ENCODE assay signal across 25 cellular contexts in the genomic region with DNA sequence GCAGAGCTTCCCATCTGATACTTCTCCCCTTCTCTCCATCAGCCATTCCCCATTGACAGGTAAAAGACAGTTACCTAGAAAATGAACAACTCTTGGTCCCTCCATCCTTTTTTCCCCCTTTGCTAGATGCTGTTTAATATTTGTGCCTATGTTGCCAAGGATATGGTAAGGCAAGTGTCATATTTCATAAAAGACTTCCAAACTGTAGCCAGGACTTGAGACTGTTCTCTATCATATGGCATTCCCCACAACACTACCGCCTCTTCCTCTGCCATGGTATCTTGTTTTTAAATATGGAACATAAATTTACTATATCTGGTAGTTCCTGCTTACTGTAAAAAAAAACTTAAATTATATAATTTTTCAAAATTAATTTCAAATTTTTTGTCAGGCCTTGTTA.
"Had no signal": no experiment of that assay in that cellular context is flagged by ENCODE, and none has a peak within 500 bp of the region (broad histone marks: within the 10 kb centered on the region; RNA-seq: fewer than 3 reads in every experiment).

No MANE protein-coding gene starts in this region.

- H2AFZ ChIP-seq: hepatocyte, parathyroid adenoma had no signal

- H3K4me2 ChIP-seq: hepatocyte had no signal

- H3K36me3 ChIP-seq: prostate gland, spleen had no signal

- DNase-seq: dermis blood vessel endothelial cell; esophagus squamous epithelium; foreskin melanocyte; head of caudate nucleus; left colon; left ventricle myocardium superior; mesendoderm; naive thymus-derived CD4-positive, alpha-beta T cell; nephron progenitor cell; retina; right lobe of liver; spleen; stimulated activated CD4-positive, alpha-beta T cell treated with anti-CD3 and anti-CD28 coated beads, Interleukin-15, amount 100 ng/mL, for 24 hours; stimulated activated CD4-positive, alpha-beta T cell treated with anti-CD3 and anti-CD28 coated beads, Interleukin-1b, Interleukin-23, amount 100 ng/mL, for 48 hours; stimulated activated CD4-positive, alpha-beta T cell treated with anti-CD3 and anti-CD28 coated beads, Interleukin-4, amount 100 ng/mL, for 4 hours; stimulated activated naive B cell treated with anti-CD40 and anti-IgM and Interleukin-4, amounts not matched to agents 10 μg/mL and 1 μg/mL and 100 μg/mL, for 72 hours; stimulated activated naive CD8-positive, alpha-beta T cell treated with anti-CD3 and anti-CD28 coated beads, Interleukin-15, amount 100 ng/mL, for 72 hours; testis; upper lobe of right lung had no signal

- ATAC-seq: left colon; left ventricle myocardium superior; naive thymus-derived CD4-positive, alpha-beta T cell; right lobe of liver; stimulated activated naive B cell treated with anti-CD40 and anti-IgM and Interleukin-4, amounts not matched to agents 10 μg/mL and 1 μg/mL and 100 μg/mL, for 72 hours; stimulated activated naive CD8-positive, alpha-beta T cell treated with anti-CD3 and anti-CD28 coated beads, Interleukin-15, amount 100 ng/mL, for 72 hours; upper lobe of right lung had no signal

- H3K4me1 ChIP-seq: parathyroid adenoma, prostate gland, right lobe of liver, spleen, testis, tibial nerve, upper lobe of right lung, vagina had no signal

- H3K27ac ChIP-seq: esophagus squamous epithelium, hepatocyte, parathyroid adenoma, prostate gland, right lobe of liver, spleen, testis, tibial nerve, upper lobe of right lung, vagina had no signal

- H3K79me2 ChIP-seq: hepatocyte, parathyroid adenoma had no signal

- H3K4me3 ChIP-seq: esophagus squamous epithelium, hepatocyte, lung, prostate gland, right lobe of liver, spleen, testis, tibial nerve, upper lobe of right lung, vagina had no signal

- H3K9me3 ChIP-seq: esophagus squamous epithelium, prostate gland, right lobe of liver, spleen, testis, tibial nerve, upper lobe of right lung, vagina had no signal

- H3K9ac ChIP-seq: parathyroid adenoma had no signal

- H3K27me3 ChIP-seq: esophagus squamous epithelium, hepatocyte, right lobe of liver, spleen, testis, tibial nerve, upper lobe of right lung, vagina had no signal
